1 cellular context compared by ENCODE assay signal in genomic region chr4:76209876-76210275, GRCh38.
TF ChIP-seq lines count a peak whose summit lies in the region.

No MANE protein-coding gene starts in this region.

TF ChIP-seq in IMR-90, 13 proteins besides CTCF, POLR2A, EP300 and RAD21:
- TF ChIP-seq ELK1 (IDR thresholded peaks at IDR 0.05; ENCODE audit: borderline replicate concordance, low read depth, low read length): no peak
- TF ChIP-seq MAZ (IDR thresholded peaks at IDR 0.05; ENCODE audit: borderline replicate concordance, low read depth, low read length): no peak
- TF ChIP-seq SMC3 (IDR thresholded peaks at IDR 0.05; ENCODE audit: low read depth, low read length): no peak
- no peak for TF ChIP-seq USF2 (IDR thresholded peaks at IDR 0.05; ENCODE audit: low read depth, low read length)
- TF ChIP-seq NFE2L2 (IDR thresholded peaks at IDR 0.05; ENCODE audit: low read depth, low read length): no peak
- no peak for TF ChIP-seq CEBPB (IDR thresholded peaks at IDR 0.05; ENCODE audit: low read depth, low read length)
- no peak for TF ChIP-seq RCOR1 (IDR thresholded peaks at IDR 0.05; ENCODE audit: insufficient replicate concordance, low read length)
- TF ChIP-seq BHLHE40 (IDR thresholded peaks at IDR 0.05; ENCODE audit: low read depth, low read length): no peak
- no peak for TF ChIP-seq FOS (IDR thresholded peaks at IDR 0.05; ENCODE audit: low read depth, low read length)
- no peak for TF ChIP-seq MAFK (IDR thresholded peaks at IDR 0.05; ENCODE audit: low read depth, low read length)
- no peak for TF ChIP-seq CHD1 (IDR thresholded peaks at IDR 0.05; ENCODE audit: low read depth, low read length)
- TF ChIP-seq RFX5 (IDR thresholded peaks at IDR 0.05; ENCODE audit: low read depth, low read length): no peak
- no peak for TF ChIP-seq MXI1 (IDR thresholded peaks at IDR 0.05; ENCODE audit: borderline replicate concordance, low read depth, low read length)
